9 cellular contexts compared by ENCODE assay signal in the genomic region with DNA sequence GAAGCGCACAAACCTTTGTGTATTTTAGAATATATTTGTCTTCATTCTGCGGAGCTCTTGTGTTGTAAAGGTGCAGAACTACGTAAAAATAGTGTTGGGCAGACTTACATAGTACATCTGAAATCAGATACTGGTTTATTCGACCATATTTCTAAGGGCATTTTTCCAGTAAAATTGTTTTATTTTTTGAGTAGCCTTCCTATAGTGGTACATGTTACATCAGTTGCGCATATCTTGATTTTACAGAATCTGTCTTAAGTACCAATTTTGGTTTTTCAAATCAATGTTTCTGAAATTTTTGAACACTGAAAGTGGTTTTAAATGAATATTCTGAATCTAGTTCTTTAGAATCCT. TPM values are rescaled to one million over a fixed set of nuclear protein-coding genes. Genes with fewer than 3 reads are reported as not detected.
DNase-seq lines count a peak whose midpoint lies in the region; ATAC-seq and TF ChIP-seq lines count a peak whose summit lies in the region.
"Had no signal": no experiment of that assay in that cellular context is flagged by ENCODE, and none has a peak within 500 bp of the region (broad histone marks: within the 10 kb centered on the region; RNA-seq: fewer than 3 reads in every experiment).

No MANE protein-coding gene starts in this region.

- peak overlapping the region; percentile 88 for H3K4me3 Mint-ChIP-seq in activated CD4-positive, alpha-beta T cell treated with anti-CD3 and anti-CD28 coated beads, Interleukin-2, amount 10 ng/mL, durations not matched to agents 24 days and 14 days

- no peaks in the 10 kb centered on the region for H3K9me3 Mint-ChIP-seq in activated CD4-positive, alpha-beta T cell treated with anti-CD3 and anti-CD28 coated beads, Interleukin-2, amount 10 ng/mL, durations not matched to agents 24 days and 14 days

- peak overlapping the region; percentile 98 for H3K27ac Mint-ChIP-seq in activated CD4-positive, alpha-beta T cell treated with anti-CD3 and anti-CD28 coated beads, Interleukin-2, amount 10 ng/mL, durations not matched to agents 24 days and 14 days

- H3K36me3 Mint-ChIP-seq in activated CD4-positive, alpha-beta T cell treated with anti-CD3 and anti-CD28 coated beads, Interleukin-2, amount 10 ng/mL, durations not matched to agents 24 days and 14 days (ENCODE audit: low read depth): peaks cover 55% of the 10 kb centered on the region

- 0 to 1% (median 0%) methylated on average over 5 of the region's 5 CpGs for WGBS in adrenal gland, 4 donors

- no peaks in the 10 kb centered on the region for H3K27me3 ChIP-seq in adrenal gland

- no peak for TF ChIP-seq CTCF in adrenal gland (IDR thresholded peaks at IDR 0.05)

- H3K36me3 ChIP-seq in adrenal gland (replicated peaks in 1 of 2): peaks cover 0 to 16% of the 10 kb centered on the region in 2 donors

- intact Hi-C loops in activated CD4-positive, alpha-beta T cell treated with anti-CD3 and anti-CD28 coated beads, Interleukin-2, amount 10 ng/mL, durations not matched to agents 24 days and 14 days (cut with micrococcal nuclease): loop anchor here (5.0 kb wide), 1 partner anchor 33 kb away; no protein-coding TSS in a partner anchor
- intact Hi-C loops in adrenal gland (cut with DNase I): loop anchor here in 1 of 2 donors (5.0 kb wide), 1 partner anchor 72 kb away; no protein-coding TSS in a partner anchor

- H3K4me3 ChIP-seq in adrenal gland: peak overlapping the region in 3 of 4 donors; percentile 69 to 99 (median 93)

- H3K27ac ChIP-seq in adrenal gland (peak overlapping the region; percentile 98 to 100 (median 99)), temporal lobe (ENCODE audit: low read depth, low read length) (peak overlapping the region; percentile 94)

- H3K9me3 ChIP-seq in adrenal gland (replicated peaks in 1 of 3): no peaks in the 10 kb centered on the region

- H3K4me1 ChIP-seq in adrenal gland (replicated peaks in 1 of 2): peaks cover 20 to 56% of the 10 kb centered on the region in 2 donors

- H3K4me1 Mint-ChIP-seq in activated CD4-positive, alpha-beta T cell treated with anti-CD3 and anti-CD28 coated beads, Interleukin-2, amount 10 ng/mL, durations not matched to agents 24 days and 14 days: peaks cover 54% of the 10 kb centered on the region

- peak in 1 of 2 donors; percentile 20 for TF ChIP-seq POLR2A in adrenal gland (IDR thresholded peaks at IDR 0.05)

- DNase-seq in activated CD4-positive, alpha-beta T cell treated with anti-CD3 and anti-CD28 coated beads, Interleukin-2, amount 10 ng/mL, durations not matched to agents 24 days and 14 days: no peak
- DNase-seq in activated CD4-positive, alpha-beta T cell treated with anti-CD3 and anti-CD28 coated beads, Interleukin-2, amount 50 U/mL, for 4 hours: no peak
- DNase-seq in adrenal gland (no peak), kidney glomerular epithelial cell (lab: John Stamatoyannopoulos, UW) (peak; percentile 59)
- DNase-seq: activated CD4-positive, alpha-beta T cell treated with anti-CD3 and anti-CD28 coated beads for 48 hours had no signal

- ATAC-seq in GM21717 (IDR thresholded peaks at IDR 0.05; ENCODE audit: unreplicated experiment): no peak
- no peak for ATAC-seq in HG03565 (IDR thresholded peaks at IDR 0.05; ENCODE audit: unreplicated experiment)
- ATAC-seq in GM18858 (IDR thresholded peaks at IDR 0.05; ENCODE audit: unreplicated experiment): no peak

- peaks cover 2% of the 10 kb centered on the region for H3K27me3 Mint-ChIP-seq in activated CD4-positive, alpha-beta T cell treated with anti-CD3 and anti-CD28 coated beads, Interleukin-2, amount 10 ng/mL, durations not matched to agents 24 days and 14 days

RNA-seq across cellular contexts. Expression of a gene that starts 15.7 kb away (rescaled TPM):
- total RNA-seq in activated CD4-positive, alpha-beta T cell treated with anti-CD3 and anti-CD28 coated beads, Interleukin-2, amount 10 ng/mL, durations not matched to agents 24 days and 14 days: 105 and 111 TPM in 2 replicates
- total RNA-seq in adrenal gland: 100 to 1,000 TPM in 2 of 8 donors, 10 to 100 TPM in 6; 41.3 to 115 (median 83.1) TPM
- 10 to 100 TPM; 40.1 to 60.2 (median 50.3) TPM for polyA plus RNA-seq in adrenal gland
- 93.4 TPM for total RNA-seq in temporal lobe
